ENCODE assay signal across 8 cellular contexts in the genomic region with DNA sequence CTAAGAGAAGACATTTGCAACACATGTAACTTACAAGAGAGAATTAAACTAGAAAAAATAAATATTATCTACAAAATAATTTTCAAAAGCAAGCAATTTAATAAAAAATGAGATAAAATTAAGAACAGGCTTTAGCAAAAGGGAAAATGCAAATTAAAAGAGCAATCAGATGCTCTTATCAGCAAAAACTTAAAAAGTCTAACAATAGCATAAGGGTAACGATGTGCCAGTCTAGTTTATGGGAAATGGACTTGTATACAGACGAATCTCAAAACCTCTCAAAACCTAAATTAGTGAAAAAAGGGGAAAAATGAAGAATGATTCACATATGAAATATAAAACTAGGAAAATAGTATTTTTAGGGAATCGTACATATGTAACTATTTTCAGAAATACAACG. TPM values are rescaled to one million over a fixed set of nuclear protein-coding genes. Genes with fewer than 3 reads are reported as not detected.
A peak's percentile ranks its signal among the peaks of the same experiment; 100 is the strongest.
DNase-seq lines count a peak whose midpoint lies in the region; ATAC-seq, FAIRE-seq and TF ChIP-seq lines count a peak whose summit lies in the region.

No MANE protein-coding gene starts in this region.

- ATAC-seq in CD4-positive, alpha-beta T cell (ENCODE audit: poor library complexity): no peak
- no peak for ATAC-seq in GM19452 (IDR thresholded peaks at IDR 0.05; ENCODE audit: unreplicated experiment)

- TF ChIP-seq CTCF in CD4-positive, alpha-beta T cell (IDR thresholded peaks at IDR 0.05): no peak
- TF ChIP-seq CTCF in LNCaP clone FGC (IDR thresholded peaks at IDR 0.05; ENCODE audit: control insufficient read depth, extremely low read depth, insufficient read depth) (no peak), nephron progenitor cell (IDR thresholded peaks at IDR 0.05) (no peak)

- peak; percentile 33 for FAIRE-seq in colon (lab: Jason Lieb, UNC)

- CTCF ChIA-PET in CD4-positive, alpha-beta T cell (lab: Charles Lee): interaction anchor here (0.8 kb wide), 1 partner anchor 1322 kb away, joined by 3 read pairs; a partner anchor contains a TSS

- DNase-seq in CD4-positive, alpha-beta T cell: no peak
- DNase-seq in LNCaP clone FGC (ENCODE audit: low read depth): no peak
- no peak for DNase-seq in nephron progenitor cell
- no peak for DNase-seq in NOMO-1 treated with dmso at 0.1 percent for 144 hours (lab: John Stamatoyannopoulos, UW; ENCODE audit: unreplicated experiment)
- no peak for DNase-seq in head of caudate nucleus
- DNase-seq in stimulated activated CD4-positive, alpha-beta T cell treated with anti-CD3 and anti-CD28 coated beads, Interleukin-12 subunit alpha, Interleukin-12 subunit beta, amount 100 ng/mL, for 4 hours: no peak

- intact Hi-C loops in CD4-positive, alpha-beta T cell (cut with DNase I, micrococcal nuclease): loop anchor here (2.0 to 10.0 kb wide), 7 partner anchors 15 to 1709 kb away; a partner anchor contains a TSS
- intact Hi-C loops in head of caudate nucleus (cut with DNase I): no loop called here

- no peaks in the 10 kb centered on the region for H3K9me3 ChIP-seq in CD4-positive, alpha-beta T cell (ENCODE audit: control insufficient read depth, low read length)

- no peaks in the 10 kb centered on the region for H3K9me3 Mint-ChIP-seq in CD4-positive, alpha-beta T cell
- H3K9me3 Mint-ChIP-seq in nephron progenitor cell: peaks cover 11% of the 10 kb centered on the region

- H3K27me3 Mint-ChIP-seq in CD4-positive, alpha-beta T cell: no peaks in the 10 kb centered on the region
- H3K27me3 Mint-ChIP-seq in nephron progenitor cell (ENCODE audit: low read depth, poor library complexity): no peaks in the 10 kb centered on the region

- POLR2A ChIA-PET in CD4-positive, alpha-beta T cell (lab: Charles Lee): interaction anchor here (0.7 to 2.7 kb wide), 7 partner anchors 11 to 1348 kb away, joined by 3 to 18 read pairs (median 4); a partner anchor contains a TSS

- peak overlapping the region; percentile 82 for H3K4me3 ChIP-seq in LNCaP clone FGC (ENCODE audit: low read depth, low read length)

- H3K4me1 Mint-ChIP-seq in CD4-positive, alpha-beta T cell (ENCODE audit: low read depth): peaks cover 81% of the 10 kb centered on the region
- H3K4me1 Mint-ChIP-seq in nephron progenitor cell: peaks cover 35% of the 10 kb centered on the region

- H3K27ac Mint-ChIP-seq in CD4-positive, alpha-beta T cell: peak overlapping the region; percentile 95
- peak overlapping the region; percentile 98 for H3K27ac Mint-ChIP-seq in nephron progenitor cell

- H3K27me3 ChIP-seq in CD4-positive, alpha-beta T cell (ENCODE audit: control insufficient read depth, insufficient read depth, low read length): no peaks in the 10 kb centered on the region

- H3K36me3 Mint-ChIP-seq in CD4-positive, alpha-beta T cell (ENCODE audit: low read depth): peaks cover 23% of the 10 kb centered on the region
- H3K36me3 Mint-ChIP-seq in nephron progenitor cell (ENCODE audit: low read depth): peaks cover 15% of the 10 kb centered on the region

- H3K4me3 Mint-ChIP-seq in CD4-positive, alpha-beta T cell: peak overlapping the region; percentile 95
- peak overlapping the region; percentile 97 for H3K4me3 Mint-ChIP-seq in nephron progenitor cell

- peak overlapping the region; percentile 76 for H3K27ac ChIP-seq in CD4-positive, alpha-beta T cell (ENCODE audit: low read depth, low read length)

RNA-seq across cellular contexts. Expression of a gene that starts 1.1 kb away (rescaled TPM):
- total RNA-seq in CD4-positive, alpha-beta T cell: 1 to 10 TPM; 6.1 to 8.0 TPM
